35 cellular contexts compared by ENCODE assay signal in the genomic region with DNA sequence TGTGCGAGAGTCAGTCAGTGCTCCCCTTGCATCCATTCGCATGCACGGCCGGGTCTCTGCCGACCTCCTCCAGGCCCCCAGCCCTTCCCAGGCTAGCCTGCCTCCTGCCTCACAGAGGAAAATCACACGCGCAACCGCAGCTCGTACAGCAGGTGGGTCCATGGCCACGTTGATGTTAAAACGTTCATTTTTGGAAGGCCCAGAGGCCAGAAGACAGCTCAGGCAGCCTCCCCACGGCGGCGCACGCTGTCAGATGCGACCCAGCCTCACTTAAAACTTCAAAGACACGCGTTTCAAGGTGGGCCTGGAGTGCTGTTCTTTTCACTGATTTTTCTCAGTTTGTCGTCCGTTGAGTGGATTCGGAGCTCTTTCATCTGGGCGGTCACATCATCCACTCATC.
"Had no signal": no experiment of that assay in that cellular context is flagged by ENCODE, and none has a peak within 500 bp of the region (broad histone marks: within the 10 kb centered on the region; RNA-seq: fewer than 3 reads in every experiment).

No MANE protein-coding gene starts in this region.

- H3K4me2 ChIP-seq: KMS-11 had no signal

- H3K4me3 ChIP-seq: MG63 had no signal

- H3K9ac ChIP-seq: KMS-11 had no signal

- H3K36me3 ChIP-seq: MG63 had no signal

- DNase-seq: Karpas-422, Kasumi-1, KG1, MG63, MM.1S, MV-4-11, NCI-H1048, NCI-H1092, NCI-H1092 treated with DMSO at 0.1 percent for 48 hours, NCI-H1105, NCI-H1105 treated with DMSO at 0.1 percent for 48 hours, NCI-H1417, NCI-H1417 treated with DMSO at 0.1 percent for 48 hours, NCI-H1436, NCI-H1436 treated with DMSO at 0.1 percent for 48 hours, NCI-H146, NCI-H1694, NCI-H1694 treated with DMSO at 0.1 percent for 48 hours, NCI-H187, NCI-H187 treated with DMSO at 0.1 percent for 48 hours, NCI-H1930, NCI-H2029, NCI-H2029 treated with DMSO at 0.1 percent for 48 hours, NCI-H2081, NCI-H2081 treated with DMSO at 0.1 percent for 48 hours, NCI-H2107, NCI-H2171, NCI-H2171 treated with DMSO at 0.1 percent for 48 hours, NCI-H2227 treated with DMSO at 0.1 percent for 48 hours, NCI-H226, NCI-H345, NCI-H446, NCI-H446 treated with DMSO at 0.1 percent for 48 hours, NCI-H510A had no signal

- H3K9me3 ChIP-seq: MG63 had no signal

- H3K27ac ChIP-seq: KMS-11 had no signal

- H3K27me3 ChIP-seq: MG63 had no signal
